1 cellular context compared by ENCODE assay signal in the genomic region with DNA sequence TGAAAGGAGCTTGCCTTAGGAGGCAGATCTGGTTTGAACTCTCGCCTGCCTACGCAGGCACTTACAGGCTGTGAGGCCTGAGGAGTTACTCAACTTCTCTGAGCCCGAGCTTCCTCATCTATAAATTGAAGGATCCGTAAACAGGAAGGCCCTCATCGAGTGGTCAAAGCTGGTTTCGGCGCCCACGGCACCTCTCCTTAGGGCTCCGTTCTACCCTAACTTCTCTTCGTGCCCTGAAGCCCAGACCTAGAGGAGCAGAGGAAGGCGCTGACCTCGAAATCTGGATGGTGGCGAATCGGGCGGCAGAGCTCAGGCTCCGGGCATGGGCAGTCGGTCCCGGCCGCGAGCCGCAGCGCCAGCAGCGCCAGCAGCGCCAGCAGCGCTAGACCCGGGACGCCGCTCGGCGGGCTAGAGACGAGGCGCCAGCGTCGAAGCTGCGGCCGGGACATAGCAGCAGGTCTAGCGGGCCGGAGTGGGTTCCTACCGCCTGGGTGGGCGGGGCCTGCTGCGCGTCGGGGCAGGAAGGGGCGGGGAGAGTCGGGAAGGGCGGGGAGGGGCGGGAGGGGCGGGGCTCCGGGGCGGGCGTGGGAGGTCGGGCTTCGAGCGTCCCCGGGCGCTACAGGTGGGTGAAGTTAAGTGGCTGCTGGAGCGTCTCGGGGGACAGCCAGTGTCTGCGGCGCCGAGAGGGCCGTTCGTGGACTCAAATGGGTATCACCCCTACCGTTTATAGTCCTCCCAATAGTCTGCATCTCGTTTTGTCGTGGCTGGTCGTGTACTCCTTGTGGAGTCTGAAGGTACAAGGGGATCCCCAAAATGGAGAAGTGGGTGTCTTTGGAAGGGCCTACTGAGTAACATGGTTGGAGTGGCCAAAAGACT.
TF ChIP-seq lines count a peak whose summit lies in the region.

CTBS (minus strand) TSS at position 474 of the 876 bp plus-strand sequence; CDS start at position 449, 25 bp downstream.

TF ChIP-seq in K562, 482 proteins besides CTCF, POLR2A, EP300 and RAD21 (continued from another document and continues in another):
- TF ChIP-seq, protein P1, sequence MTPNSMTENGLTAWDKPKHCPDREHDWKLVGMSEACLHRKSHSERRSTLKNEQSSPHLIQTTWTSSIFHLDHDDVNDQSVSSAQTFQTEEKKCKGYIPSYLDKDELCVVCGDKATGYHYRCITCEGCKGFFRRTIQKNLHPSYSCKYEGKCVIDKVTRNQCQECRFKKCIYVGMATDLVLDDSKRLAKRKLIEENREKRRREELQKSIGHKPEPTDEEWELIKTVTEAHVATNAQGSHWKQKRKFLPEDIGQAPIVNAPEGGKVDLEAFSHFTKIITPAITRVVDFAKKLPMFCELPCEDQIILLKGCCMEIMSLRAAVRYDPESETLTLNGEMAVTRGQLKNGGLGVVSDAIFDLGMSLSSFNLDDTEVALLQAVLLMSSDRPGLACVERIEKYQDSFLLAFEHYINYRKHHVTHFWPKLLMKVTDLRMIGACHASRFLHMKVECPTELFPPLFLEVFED (CRISPR knock-in tag; conservative IDR thresholded peaks at IDR 0.05), result no peak
- TF ChIP-seq NFATC3 (IDR thresholded peaks at IDR 0.05) (no peak), ZNF609 (CRISPR knock-in tag; IDR thresholded peaks at IDR 0.05; ENCODE audit: borderline replicate concordance) (no peak), KAT2B (IDR thresholded peaks at IDR 0.05; ENCODE audit: low read depth, low read length) (no peak), NONO (IDR thresholded peaks at IDR 0.05; ENCODE audit: low read depth in 2 of 2, low read length in 1 of 2) (peak in 1 of 2 experiments; percentile 52; a peak in 1 of 4 replicates), ZNF175 (CRISPR knock-in tag; IDR thresholded peaks at IDR 0.05; ENCODE audit: low read depth) (peak; percentile 28; the same call in 1 of the 2 replicates), SMARCB1 (IDR thresholded peaks at IDR 0.05; ENCODE audit: insufficient read length, low read depth) (peak; percentile 32), ZNF699 (CRISPR knock-in tag; IDR thresholded peaks at IDR 0.05; ENCODE audit: insufficient replicate concordance) (no peak), PML (IDR thresholded peaks at IDR 0.05; ENCODE audit: low read length) (peak; percentile 50; the same call in 1 of the 2 replicates), ARID2 (IDR thresholded peaks at IDR 0.05) (no peak; the same call in 1 of the 2 replicates), RFX7 (CRISPR knock-in tag; IDR thresholded peaks at IDR 0.05) (no peak), ZNF311 (CRISPR knock-in tag; IDR thresholded peaks at IDR 0.05) (no peak), STAT5A (IDR thresholded peaks at IDR 0.05; ENCODE audit: borderline replicate concordance, low read length) (no peak), ZNF436 (CRISPR knock-in tag; IDR thresholded peaks at IDR 0.05) (no peak), C11orf30 (IDR thresholded peaks at IDR 0.05; ENCODE audit: low read depth) (no peak), KDM5B (IDR thresholded peaks at IDR 0.05; ENCODE audit: insufficient replicate concordance, low read depth, low read length) (peak; percentile 88), NR0B1 (IDR thresholded peaks at IDR 0.05; ENCODE audit: partially characterized antibody) (no peak), ELF4 (CRISPR knock-in tag; IDR thresholded peaks at IDR 0.05) (no peak), ZKSCAN8 (CRISPR knock-in tag; IDR thresholded peaks at IDR 0.05) (no peak), FOXA3 (CRISPR knock-in tag; conservative IDR thresholded peaks at IDR 0.05 in 1 of 2, IDR thresholded peaks at IDR 0.05 in 1 of 2) (0 out of 4 replicates have a peak, but pooled peaks of 1 of the 2 experiments have one; percentile 12), TCF7 (IDR thresholded peaks at IDR 0.05; ENCODE audit: borderline replicate concordance) (no peak), BRD4 (IDR thresholded peaks at IDR 0.05) (no peak), GABPB2 (CRISPR knock-in tag; conservative IDR thresholded peaks at IDR 0.05) (no peak), FUS (optimal IDR thresholded peaks at IDR 0.05; ENCODE audit: low read depth, low read length) (no peak), SMAD2 (IDR thresholded peaks at IDR 0.05; ENCODE audit: low read depth, low read length) (no peak), NFRKB (IDR thresholded peaks at IDR 0.05; ENCODE audit: low read depth) (no peak), TRIM28 (IDR thresholded peaks at IDR 0.05) (no peak), GTF2E2 (tag; IDR thresholded peaks at IDR 0.05) (0 out of 2 replicates have a peak, but pooled peaks have one; percentile 4), CXXC5 (CRISPR knock-in tag; IDR thresholded peaks at IDR 0.05) (peak; percentile 76), ZNF551 (CRISPR knock-in tag; IDR thresholded peaks at IDR 0.05) (no peak), DPF2 (IDR thresholded peaks at IDR 0.05) (no peak; the same call in 1 of the 2 replicates), RBM15 (IDR thresholded peaks at IDR 0.05; ENCODE audit: insufficient read depth, low read length) (no peak), SIX5 (IDR thresholded peaks at IDR 0.05; ENCODE audit: borderline replicate concordance in 1 of 2, insufficient read depth in 1 of 2, low read depth in 1 of 2, low read length in 2 of 2) (no peak), HDAC3 (IDR thresholded peaks at IDR 0.05; ENCODE audit: borderline replicate concordance, partially characterized antibody) (peak; percentile 96), ZNF696 (CRISPR knock-in tag; conservative IDR thresholded peaks at IDR 0.05) (no peak), POLR2B (IDR thresholded peaks at IDR 0.05; ENCODE audit: low read depth, partially characterized antibody) (peak; percentile 82), WHSC1 (IDR thresholded peaks at IDR 0.05; ENCODE audit: low read length) (no peak), ZNF764 (CRISPR knock-in tag; IDR thresholded peaks at IDR 0.05; ENCODE audit: low read depth) (no peak), ZNF184 (CRISPR knock-in tag; IDR thresholded peaks at IDR 0.05) (no peak), ZNF766 (CRISPR knock-in tag; conservative IDR thresholded peaks at IDR 0.05) (no peak)
- TF ChIP-seq, protein P2, sequence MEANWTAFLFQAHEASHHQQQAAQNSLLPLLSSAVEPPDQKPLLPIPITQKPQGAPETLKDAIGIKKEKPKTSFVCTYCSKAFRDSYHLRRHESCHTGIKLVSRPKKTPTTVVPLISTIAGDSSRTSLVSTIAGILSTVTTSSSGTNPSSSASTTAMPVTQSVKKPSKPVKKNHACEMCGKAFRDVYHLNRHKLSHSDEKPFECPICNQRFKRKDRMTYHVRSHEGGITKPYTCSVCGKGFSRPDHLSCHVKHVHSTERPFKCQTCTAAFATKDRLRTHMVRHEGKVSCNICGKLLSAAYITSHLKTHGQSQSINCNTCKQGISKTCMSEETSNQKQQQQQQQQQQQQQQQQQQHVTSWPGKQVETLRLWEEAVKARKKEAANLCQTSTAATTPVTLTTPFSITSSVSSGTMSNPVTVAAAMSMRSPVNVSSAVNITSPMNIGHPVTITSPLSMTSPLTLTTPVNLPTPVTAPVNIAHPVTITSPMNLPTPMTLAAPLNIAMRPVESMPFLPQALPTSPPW (CRISPR knock-in tag; IDR thresholded peaks at IDR 0.05), result peak; percentile 90
- TF ChIP-seq, protein P3, sequence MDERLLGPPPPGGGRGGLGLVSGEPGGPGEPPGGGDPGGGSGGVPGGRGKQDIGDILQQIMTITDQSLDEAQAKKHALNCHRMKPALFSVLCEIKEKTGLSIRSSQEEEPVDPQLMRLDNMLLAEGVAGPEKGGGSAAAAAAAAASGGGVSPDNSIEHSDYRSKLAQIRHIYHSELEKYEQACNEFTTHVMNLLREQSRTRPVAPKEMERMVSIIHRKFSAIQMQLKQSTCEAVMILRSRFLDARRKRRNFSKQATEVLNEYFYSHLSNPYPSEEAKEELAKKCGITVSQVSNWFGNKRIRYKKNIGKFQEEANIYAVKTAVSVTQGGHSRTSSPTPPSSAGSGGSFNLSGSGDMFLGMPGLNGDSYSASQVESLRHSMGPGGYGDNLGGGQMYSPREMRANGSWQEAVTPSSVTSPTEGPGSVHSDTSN (CRISPR knock-in tag; IDR thresholded peaks at IDR 0.05; ENCODE audit: low read depth), result no peak
- TF ChIP-seq, protein P3 (tag; conservative IDR thresholded peaks at IDR 0.05; ENCODE audit: low read depth), result no peak
- TF ChIP-seq, protein P4, sequence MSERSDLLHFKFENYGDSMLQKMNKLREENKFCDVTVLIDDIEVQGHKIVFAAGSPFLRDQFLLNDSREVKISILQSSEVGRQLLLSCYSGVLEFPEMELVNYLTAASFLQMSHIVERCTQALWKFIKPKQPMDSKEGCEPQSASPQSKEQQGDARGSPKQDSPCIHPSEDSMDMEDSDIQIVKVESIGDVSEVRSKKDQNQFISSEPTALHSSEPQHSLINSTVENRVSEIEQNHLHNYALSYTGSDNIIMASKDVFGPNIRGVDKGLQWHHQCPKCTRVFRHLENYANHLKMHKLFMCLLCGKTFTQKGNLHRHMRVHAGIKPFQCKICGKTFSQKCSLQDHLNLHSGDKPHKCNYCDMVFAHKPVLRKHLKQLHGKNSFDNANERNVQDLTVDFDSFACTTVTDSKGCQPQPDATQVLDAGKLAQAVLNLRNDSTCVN (CRISPR knock-in tag; IDR thresholded peaks at IDR 0.05), result no peak
- TF ChIP-seq, protein P5, sequence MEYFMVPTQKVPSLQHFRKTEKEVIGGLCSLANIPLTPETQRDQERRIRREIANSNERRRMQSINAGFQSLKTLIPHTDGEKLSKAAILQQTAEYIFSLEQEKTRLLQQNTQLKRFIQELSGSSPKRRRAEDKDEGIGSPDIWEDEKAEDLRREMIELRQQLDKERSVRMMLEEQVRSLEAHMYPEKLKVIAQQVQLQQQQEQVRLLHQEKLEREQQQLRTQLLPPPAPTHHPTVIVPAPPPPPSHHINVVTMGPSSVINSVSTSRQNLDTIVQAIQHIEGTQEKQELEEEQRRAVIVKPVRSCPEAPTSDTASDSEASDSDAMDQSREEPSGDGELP (CRISPR knock-in tag; IDR thresholded peaks at IDR 0.05; ENCODE audit: borderline replicate concordance), result peak; percentile 77
- TF ChIP-seq, protein P6, sequence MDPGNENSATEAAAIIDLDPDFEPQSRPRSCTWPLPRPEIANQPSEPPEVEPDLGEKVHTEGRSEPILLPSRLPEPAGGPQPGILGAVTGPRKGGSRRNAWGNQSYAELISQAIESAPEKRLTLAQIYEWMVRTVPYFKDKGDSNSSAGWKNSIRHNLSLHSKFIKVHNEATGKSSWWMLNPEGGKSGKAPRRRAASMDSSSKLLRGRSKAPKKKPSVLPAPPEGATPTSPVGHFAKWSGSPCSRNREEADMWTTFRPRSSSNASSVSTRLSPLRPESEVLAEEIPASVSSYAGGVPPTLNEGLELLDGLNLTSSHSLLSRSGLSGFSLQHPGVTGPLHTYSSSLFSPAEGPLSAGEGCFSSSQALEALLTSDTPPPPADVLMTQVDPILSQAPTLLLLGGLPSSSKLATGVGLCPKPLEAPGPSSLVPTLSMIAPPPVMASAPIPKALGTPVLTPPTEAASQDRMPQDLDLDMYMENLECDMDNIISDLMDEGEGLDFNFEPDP (CRISPR knock-in tag; IDR thresholded peaks at IDR 0.05), result no peak
- TF ChIP-seq, protein P7, sequence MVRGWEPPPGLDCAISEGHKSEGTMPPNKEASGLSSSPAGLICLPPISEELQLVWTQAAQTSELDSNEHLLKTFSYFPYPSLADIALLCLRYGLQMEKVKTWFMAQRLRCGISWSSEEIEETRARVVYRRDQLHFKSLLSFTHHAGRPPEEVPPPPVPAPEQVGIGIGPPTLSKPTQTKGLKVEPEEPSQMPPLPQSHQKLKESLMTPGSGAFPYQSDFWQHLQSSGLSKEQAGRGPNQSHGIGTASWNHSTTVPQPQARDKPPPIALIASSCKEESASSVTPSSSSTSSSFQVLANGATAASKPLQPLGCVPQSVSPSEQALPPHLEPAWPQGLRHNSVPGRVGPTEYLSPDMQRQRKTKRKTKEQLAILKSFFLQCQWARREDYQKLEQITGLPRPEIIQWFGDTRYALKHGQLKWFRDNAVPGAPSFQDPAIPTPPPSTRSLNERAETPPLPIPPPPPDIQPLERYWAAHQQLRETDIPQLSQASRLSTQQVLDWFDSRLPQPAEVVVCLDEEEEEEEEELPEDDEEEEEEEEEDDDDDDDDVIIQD (CRISPR knock-in tag; IDR thresholded peaks at IDR 0.05), result no peak
